Comparison of ENCODE assay signal across 8 cellular contexts in the genomic region with DNA sequence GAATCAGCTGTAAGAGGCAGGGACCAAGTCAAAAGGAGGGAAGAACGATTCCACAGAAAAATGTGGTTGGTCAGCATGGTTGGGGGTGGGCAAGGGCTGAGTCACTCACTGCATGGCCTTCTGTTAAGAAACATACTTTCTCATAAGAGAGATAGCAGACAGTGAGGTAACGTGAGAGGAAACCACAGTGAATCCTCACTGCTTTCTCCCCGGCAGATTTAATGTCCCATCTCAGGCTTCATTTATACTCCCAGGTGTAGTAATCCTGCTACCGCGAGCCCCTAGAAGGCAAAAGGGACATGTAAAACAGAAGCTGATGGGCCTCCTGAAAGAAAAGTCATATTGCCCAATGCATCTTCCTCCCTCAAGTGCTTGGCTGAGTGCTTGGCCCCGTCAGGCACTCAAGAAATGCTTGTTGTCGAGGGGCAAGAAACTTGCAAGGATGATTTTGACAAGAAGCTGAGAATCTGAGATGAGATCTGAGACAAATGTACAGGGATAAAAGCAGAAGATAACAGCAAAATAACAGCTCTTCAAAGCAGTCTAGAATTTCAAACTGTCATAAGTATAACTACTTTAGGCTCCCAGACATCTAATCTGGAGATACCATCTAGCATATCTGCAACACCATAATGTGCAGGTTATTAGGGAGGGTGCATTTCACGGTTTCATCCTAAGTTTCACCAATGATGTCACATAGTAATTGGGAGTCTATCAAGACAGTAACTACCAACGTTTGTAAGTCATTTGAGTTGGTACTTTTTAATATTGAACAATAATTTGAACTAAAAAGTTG. TPM values are rescaled to one million over a fixed set of nuclear protein-coding genes. Genes with fewer than 3 reads are reported as not detected.
DNase-seq lines count a peak whose midpoint lies in the region; ATAC-seq, FAIRE-seq and TF ChIP-seq lines count a peak whose summit lies in the region.

No MANE protein-coding gene starts in this region.

- H3K9ac ChIP-seq in OCI-LY1 (ENCODE audit: low read length): no peak overlapping the region; the same call in 1 of the 2 replicates

- WGBS in small intestine, 3 donors: 48 to 73% (median 58%) methylated on average over 9 of the region's 9 CpGs

- no peaks in the 10 kb centered on the region for H3K36me3 Mint-ChIP-seq in activated naive CD4-positive, alpha-beta T cell treated with anti-CD3 and anti-CD28 coated beads for 36 hours (ENCODE audit: low read depth)
- no peaks in the 10 kb centered on the region for H3K36me3 Mint-ChIP-seq in natural killer cell

- H3K27me3 Mint-ChIP-seq in activated naive CD4-positive, alpha-beta T cell treated with anti-CD3 and anti-CD28 coated beads for 36 hours (ENCODE audit: low read depth): no peaks in the 10 kb centered on the region
- H3K27me3 Mint-ChIP-seq in natural killer cell (ENCODE audit: low read depth in 2 of 2): no peaks in the 10 kb centered on the region

- H3K27ac ChIP-seq in OCI-LY1 (ENCODE audit: low read depth, low read length, poor library complexity, severe bottlenecking) (peak overlapping the region; percentile 85), small intestine (ENCODE audit: low read depth in 1 of 2, low read length in 1 of 2) (peak overlapping the region in 1 of 2 donors; percentile 54)

- H3K36me3 ChIP-seq in OCI-LY1 (ENCODE audit: insufficient read depth, low read length) (no peaks in the 10 kb centered on the region), bronchial epithelial cell (ENCODE audit: control insufficient read depth, insufficient read depth, low read length) (no peaks in the 10 kb centered on the region), small intestine (ENCODE audit: control insufficient read depth in 2 of 2, insufficient read depth in 2 of 2, low read length in 2 of 2) (no peaks in the 10 kb centered on the region)

- FAIRE-seq in bronchial epithelial cell (lab: Jason Lieb, UNC) (no peak), small intestine (lab: Jason Lieb, UNC) (no peak)

- no peaks in the 10 kb centered on the region for H3K9me2 ChIP-seq in OCI-LY1 (ENCODE audit: low read depth, low read length)

- H2AFZ ChIP-seq in OCI-LY1 (ENCODE audit: low read length): no peak overlapping the region

- H3K4me3 ChIP-seq in OCI-LY1 (ENCODE audit: low read depth, low read length, poor library complexity, severe bottlenecking): no peak overlapping the region
- no peak overlapping the region for H3K4me3 ChIP-seq in bronchial epithelial cell (ENCODE audit: low read depth, low read length)
- no peak overlapping the region for H3K4me3 ChIP-seq in small intestine (ENCODE audit: low read depth in 1 of 2, low read length in 2 of 2)

- DNase-seq in activated naive CD4-positive, alpha-beta T cell treated with anti-CD3 and anti-CD28 coated beads for 36 hours: peak; percentile 33
- DNase-seq in activated naive CD4-positive, alpha-beta T cell (lab: John Stamatoyannopoulos, UW): no peak
- peak; percentile 57 for DNase-seq in bronchial epithelial cell (ENCODE audit: low read depth)
- DNase-seq in natural killer cell: no peak
- no peak for DNase-seq in NCI-H510A treated with DMSO at 0.1 percent for 48 hours (lab: John Stamatoyannopoulos, UW)
- DNase-seq in T-helper 9 cell: no peak
- DNase-seq in small intestine: no peak

- H3K4me1 ChIP-seq in OCI-LY1 (ENCODE audit: insufficient read depth, low read length, severe bottlenecking): peaks cover 63% of the 10 kb centered on the region
- no peaks in the 10 kb centered on the region for H3K4me1 ChIP-seq in small intestine (ENCODE audit: control insufficient read depth in 2 of 2, insufficient read depth in 1 of 2, low read depth in 1 of 2, low read length in 1 of 2)

- no peaks in the 10 kb centered on the region for H3F3A ChIP-seq in OCI-LY1 (ENCODE audit: insufficient read depth, low read length)

- H3K9me3 ChIP-seq in OCI-LY1 (ENCODE audit: low read length): no peaks in the 10 kb centered on the region
- H3K9me3 ChIP-seq in small intestine (ENCODE audit: control insufficient read depth, low read depth): no peaks in the 10 kb centered on the region

- peaks cover 56% of the 10 kb centered on the region for H3K4me1 Mint-ChIP-seq in activated naive CD4-positive, alpha-beta T cell treated with anti-CD3 and anti-CD28 coated beads for 36 hours (ENCODE audit: low read depth)
- H3K4me1 Mint-ChIP-seq in natural killer cell: peaks cover 21 to 23% of the 10 kb centered on the region in 2 donors

- CTCF ChIA-PET in activated naive CD4-positive, alpha-beta T cell treated with anti-CD3 and anti-CD28 coated beads for 36 hours (lab: Charles Lee): no interaction called here

- H3K27ac Mint-ChIP-seq in activated naive CD4-positive, alpha-beta T cell treated with anti-CD3 and anti-CD28 coated beads for 36 hours: peak overlapping the region; percentile 73
- H3K27ac Mint-ChIP-seq in natural killer cell: peak overlapping the region; percentile 72 to 84

- peak; percentile 57 to 71 (median 59) for ATAC-seq in natural killer cell

- H3K27me3 ChIP-seq in OCI-LY1 (ENCODE audit: insufficient read depth, low read length): no peaks in the 10 kb centered on the region
- H3K27me3 ChIP-seq in bronchial epithelial cell (ENCODE audit: control insufficient read depth, insufficient read depth, low read length): no peaks in the 10 kb centered on the region
- H3K27me3 ChIP-seq in small intestine (ENCODE audit: control insufficient read depth in 2 of 2, insufficient read depth in 2 of 2, low read length in 2 of 2): no peaks in the 10 kb centered on the region

- peak overlapping the region; percentile 20 for H3K4me3 Mint-ChIP-seq in activated naive CD4-positive, alpha-beta T cell treated with anti-CD3 and anti-CD28 coated beads for 36 hours
- H3K4me3 Mint-ChIP-seq in natural killer cell: peak overlapping the region; percentile 26

- no peaks in the 10 kb centered on the region for H3K9me3 Mint-ChIP-seq in activated naive CD4-positive, alpha-beta T cell treated with anti-CD3 and anti-CD28 coated beads for 36 hours
- H3K9me3 Mint-ChIP-seq in natural killer cell: no peaks in the 10 kb centered on the region

- peak overlapping the region; percentile 16; the same call in 1 of the 2 replicates for H3K4me2 ChIP-seq in OCI-LY1 (ENCODE audit: low read length)

- intact Hi-C loops in activated naive CD4-positive, alpha-beta T cell treated with anti-CD3 and anti-CD28 coated beads for 36 hours (cut with micrococcal nuclease): loop anchor here (2.0 kb wide), 1 partner anchor 40 kb away; a partner anchor contains a TSS
- intact Hi-C loops in natural killer cell (cut with micrococcal nuclease): loop anchor here (5.0 kb wide), 1 partner anchor 40 kb away; no protein-coding TSS in a partner anchor

- H3K79me2 ChIP-seq in OCI-LY1 (ENCODE audit: insufficient read depth, low read length): no peaks in the 10 kb centered on the region

- TF ChIP-seq CTCF in OCI-LY1 (IDR thresholded peaks at IDR 0.05; ENCODE audit: low read length) (no peak), bronchial epithelial cell (IDR thresholded peaks at IDR 0.05; ENCODE audit: insufficient read depth, low read length, severe bottlenecking) (no peak), natural killer cell (IDR thresholded peaks at IDR 0.05) (no peak)

- no peaks in the 10 kb centered on the region for H4K20me1 ChIP-seq in OCI-LY1 (ENCODE audit: insufficient read depth, low read length)

RNA-seq across cellular contexts. Expression of a gene that starts 40.2 kb away (rescaled TPM):
- total RNA-seq in activated naive CD4-positive, alpha-beta T cell treated with anti-CD3 and anti-CD28 coated beads for 36 hours: 10 to 100 TPM; 67.5 to 78.3 TPM
- 6.6 and 17.0 TPM in 2 replicates for total RNA-seq in bronchial epithelial cell
- 100 to 1,000 TPM; 124 to 155 (median 155) TPM for total RNA-seq in natural killer cell
- polyA plus RNA-seq in small intestine: 10 to 100 TPM in 1 of 3 donors, 1 to 10 TPM in 2; 6.3 to 15.9 (median 7.3) TPM

Comparison
In these comparisons a context has a peak if more than half of its experiments do, and no peak if none do; other contexts are left out.
1. DNase-seq: peak in activated naive CD4-positive, alpha-beta T cell treated with anti-CD3 and anti-CD28 coated beads for 36 hours (single experiment) and bronchial epithelial cell (single experiment); none in activated naive CD4-positive, alpha-beta T cell (0 of 4), natural killer cell (single experiment), NCI-H510A treated with DMSO at 0.1 percent for 48 hours (single experiment), T-helper 9 cell (single experiment) and small intestine (single experiment).